ENCODE assay signal across 1 cellular context in the genomic region with DNA sequence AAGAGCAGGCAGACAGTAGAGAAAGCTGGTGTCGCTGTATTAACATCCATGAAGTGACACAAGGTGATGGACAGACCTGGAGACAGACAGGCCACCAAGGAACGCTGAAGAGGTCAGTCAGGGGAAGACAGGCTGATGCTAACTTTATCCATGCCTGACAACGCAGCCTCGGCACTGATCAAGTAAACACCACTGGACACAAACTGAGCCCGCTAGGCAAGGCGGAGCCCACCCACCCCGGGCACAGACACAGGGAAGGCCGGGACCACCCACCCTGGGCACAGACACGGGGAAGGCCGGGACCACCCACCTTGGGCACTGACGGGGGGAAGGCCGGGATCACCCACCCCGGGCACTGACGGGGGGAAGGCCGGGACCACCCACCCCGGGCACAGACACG.
TF ChIP-seq lines count a peak whose summit lies in the region.

No MANE protein-coding gene starts in this region.

TF ChIP-seq in H1, 55 proteins besides CTCF, POLR2A, EP300 and RAD21:
- TF ChIP-seq EGR1 (IDR thresholded peaks at IDR 0.05; ENCODE audit: borderline replicate concordance, low read depth, low read length) (no peak), TAF7 (optimal IDR thresholded peaks at IDR 0.05; ENCODE audit: borderline replicate concordance, low read depth, low read length) (no peak), TCF12 (IDR thresholded peaks at IDR 0.05; ENCODE audit: low read depth, low read length) (no peak), TBP (IDR thresholded peaks at IDR 0.05; ENCODE audit: low read depth, low read length) (no peak), SIRT6 (IDR thresholded peaks at IDR 0.05; ENCODE audit: low read length) (no peak), POLR2AphosphoS5 (IDR thresholded peaks at IDR 0.05; ENCODE audit: low read depth, low read length) (no peak), CBX8 (IDR thresholded peaks at IDR 0.05; ENCODE audit: borderline replicate concordance, low read depth, low read length) (no peak)
